ENCODE assay signal across 18 cellular contexts in genomic region chr2:185578293-185578692, GRCh38.
DNase-seq lines count a peak whose midpoint lies in the region; ATAC-seq lines count a peak whose summit lies in the region.
"Had no signal": no experiment of that assay in that cellular context is flagged by ENCODE, and none has a peak within 500 bp of the region (broad histone marks: within the 10 kb centered on the region; RNA-seq: fewer than 3 reads in every experiment).

No MANE protein-coding gene starts in this region.

- no peak for DNase-seq in NCI-H2029 (lab: John Stamatoyannopoulos, UW)
- DNase-seq in activated effector memory CD4-positive, alpha-beta T cell treated with Interleukin-2 at 50 U/mL for 16 hours = no peak
- DNase-seq in amniotic stem cell (lab: John Stamatoyannopoulos, UW) = no peak
- DNase-seq: COR-L47, DMS153, GM23248, KBM-7, NCI-H146, NCI-H226, NCI-H748 treated with DMSO at 0.1 percent for 48 hours, PC-9, T-cell had no signal

- peak; percentile 67 for ATAC-seq in GM18511 (IDR thresholded peaks at IDR 0.05; ENCODE audit: unreplicated experiment)
- ATAC-seq in GM19438 (IDR thresholded peaks at IDR 0.05; ENCODE audit: low read depth, unreplicated experiment) = peak; percentile 54
- ATAC-seq in HG03060 (IDR thresholded peaks at IDR 0.05; ENCODE audit: low read depth, unreplicated experiment) = peak; percentile 54
- ATAC-seq in HG03457 (IDR thresholded peaks at IDR 0.05; ENCODE audit: unreplicated experiment) = peak; percentile 74
- no peak for ATAC-seq in GM21526 (IDR thresholded peaks at IDR 0.05; ENCODE audit: low FRiP score, unreplicated experiment)
- ATAC-seq: HCT116, T-cell had no signal
